In the genomic region with DNA sequence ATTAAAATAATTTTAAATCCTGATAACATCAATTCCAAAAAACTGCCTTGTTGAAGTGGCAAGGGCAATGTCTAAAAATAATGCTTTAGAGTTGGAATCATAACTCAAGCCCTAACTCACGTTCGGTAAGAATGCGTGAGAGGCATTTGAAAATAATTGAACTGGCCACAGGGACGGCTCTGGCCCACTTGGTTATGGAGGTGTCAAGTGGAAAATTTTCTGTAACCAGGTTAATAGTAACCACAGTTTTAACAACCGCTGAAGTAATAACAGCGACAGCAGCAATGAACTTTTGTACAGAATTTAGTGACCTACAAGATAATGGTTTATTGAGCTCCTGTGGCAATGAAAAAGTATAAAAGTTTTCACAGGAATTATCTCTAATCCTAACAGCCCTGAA, we compare ENCODE assay signal across 10 cellular contexts.
DNase-seq lines count a peak whose midpoint lies in the region; ATAC-seq and TF ChIP-seq lines count a peak whose summit lies in the region.
"Had no signal": no experiment of that assay in that cellular context is flagged by ENCODE, and none has a peak within 500 bp of the region (broad histone marks: within the 10 kb centered on the region; RNA-seq: fewer than 3 reads in every experiment).

No MANE protein-coding gene starts in this region.

- H4K8ac ChIP-seq in mesendoderm (ENCODE audit: low read depth, low read length) = no peak overlapping the region

- 46 to 47% methylated on average over 6 of the region's 6 CpGs for WGBS in body of pancreas, 2 donors
- WGBS in mesendoderm (ENCODE audit: extremely low coverage, insufficient coverage, low lambda C conversion rate) = no CpG with 5 or more reads among the region's 6 CpGs

- peak overlapping the region; percentile 97 for H3K27ac Mint-ChIP-seq in activated naive CD4-positive, alpha-beta T cell treated with anti-CD3 and anti-CD28 coated beads for 36 hours

- H2BK5ac ChIP-seq in mesendoderm (ENCODE audit: low read length) = no peak overlapping the region

- H3K4me3 Mint-ChIP-seq in activated naive CD4-positive, alpha-beta T cell treated with anti-CD3 and anti-CD28 coated beads for 36 hours = peak overlapping the region; percentile 77

- H3K4ac ChIP-seq in mesendoderm (ENCODE audit: low read depth, low read length) = no peak overlapping the region

- H3K4me3 ChIP-seq in body of pancreas (no peak overlapping the region), mesendoderm (ENCODE audit: low read length) (no peak overlapping the region), upper lobe of right lung (peak overlapping the region; percentile 32)

- H3K9ac ChIP-seq in mesendoderm (ENCODE audit: low read length) = no peak overlapping the region

- peaks cover 17% of the 10 kb centered on the region for H3K79me1 ChIP-seq in mesendoderm (ENCODE audit: low read length)

- H3K9me3 Mint-ChIP-seq in activated naive CD4-positive, alpha-beta T cell treated with anti-CD3 and anti-CD28 coated beads for 36 hours = no peaks in the 10 kb centered on the region

- H3K36me3 ChIP-seq in body of pancreas (replicated peaks in 1 of 2; ENCODE audit: insufficient read depth in 1 of 2, low read depth in 2 of 2) = no peaks in the 10 kb centered on the region
- H3K36me3 ChIP-seq in mesendoderm (ENCODE audit: control insufficient read depth, insufficient read depth, low read length) = no peaks in the 10 kb centered on the region
- peaks cover 14% of the 10 kb centered on the region for H3K36me3 ChIP-seq in upper lobe of right lung

- peaks cover 82% of the 10 kb centered on the region for H3K36me3 Mint-ChIP-seq in activated naive CD4-positive, alpha-beta T cell treated with anti-CD3 and anti-CD28 coated beads for 36 hours (ENCODE audit: low read depth)

- no peak overlapping the region for H3K23ac ChIP-seq in mesendoderm (ENCODE audit: low read length)

- DNase-seq in activated naive CD4-positive, alpha-beta T cell treated with anti-CD3 and anti-CD28 coated beads for 36 hours = no peak
- no peak for DNase-seq in activated naive CD4-positive, alpha-beta T cell treated with anti-CD3 and anti-CD28 coated beads, Interleukin-2, amount 50 U/mL, for 16 hours
- DNase-seq in body of pancreas (no peak), mesendoderm (no peak), upper lobe of right lung (no peak), NCI-H1105 treated with DMSO at 0.1 percent for 48 hours (lab: John Stamatoyannopoulos, UW) (no peak)
- DNase-seq: AML-193 had no signal

- TF ChIP-seq CTCF in body of pancreas (IDR thresholded peaks at IDR 0.05) = no peak
- TF ChIP-seq CTCF in upper lobe of right lung (IDR thresholded peaks at IDR 0.05) = no peak

- ATAC-seq in body of pancreas = no peak
- ATAC-seq in upper lobe of right lung = no peak
- ATAC-seq in HG02840 (IDR thresholded peaks at IDR 0.05; ENCODE audit: low FRiP score, unreplicated experiment) = no peak
- ATAC-seq in esophagus mucosa = no peak

- intact Hi-C loops in activated naive CD4-positive, alpha-beta T cell treated with anti-CD3 and anti-CD28 coated beads for 36 hours (cut with micrococcal nuclease) = loop anchor here (1.0 to 5.0 kb wide), 7 partner anchors 15 to 335 kb away; no protein-coding TSS in a partner anchor
- intact Hi-C loops in body of pancreas (cut with DNase I) = no loop called here
- intact Hi-C loops in upper lobe of right lung (cut with DNase I) = no loop called here

- H3K4me1 Mint-ChIP-seq in activated naive CD4-positive, alpha-beta T cell treated with anti-CD3 and anti-CD28 coated beads for 36 hours (ENCODE audit: low read depth) = peaks cover 88% of the 10 kb centered on the region

- H3K27ac ChIP-seq in body of pancreas (peak overlapping the region in 3 of 4 donors; percentile 75 to 83 (median 80)), mesendoderm (ENCODE audit: low read depth, low read length) (no peak overlapping the region), upper lobe of right lung (peak overlapping the region; percentile 73)

- H3K18ac ChIP-seq in mesendoderm (ENCODE audit: low read length) = no peak overlapping the region

- H3K56ac ChIP-seq in mesendoderm (ENCODE audit: low read length) = no peak overlapping the region

- CTCF ChIA-PET in activated naive CD4-positive, alpha-beta T cell treated with anti-CD3 and anti-CD28 coated beads for 36 hours (lab: Charles Lee) = interaction anchor here (0.7 to 8.4 kb wide), 6 partner anchors 12 to 122 kb away, joined by 3 to 68 read pairs (median 6); no protein-coding TSS in a partner anchor

- H3K79me2 ChIP-seq in mesendoderm (ENCODE audit: control insufficient read depth, insufficient read depth, low read length) = peaks cover 2% of the 10 kb centered on the region

- no peak overlapping the region for H2AK5ac ChIP-seq in mesendoderm (ENCODE audit: low read length)

- H3K27me3 ChIP-seq in body of pancreas = no peaks in the 10 kb centered on the region
- no peaks in the 10 kb centered on the region for H3K27me3 ChIP-seq in mesendoderm (ENCODE audit: insufficient read depth, low read length, poor library complexity)
- H3K27me3 ChIP-seq in upper lobe of right lung = no peaks in the 10 kb centered on the region
- H3K27me3 ChIP-seq: MG63 had no signal

- no peak for TF ChIP-seq POLR2A in body of pancreas (IDR thresholded peaks at IDR 0.05)

- H3K9me3 ChIP-seq in body of pancreas (no peaks in the 10 kb centered on the region), upper lobe of right lung (no peaks in the 10 kb centered on the region)
- H3K9me3 ChIP-seq: MG63 had no signal

- H3K27me3 Mint-ChIP-seq in activated naive CD4-positive, alpha-beta T cell treated with anti-CD3 and anti-CD28 coated beads for 36 hours (ENCODE audit: low read depth) = no peaks in the 10 kb centered on the region

- H3K4me1 ChIP-seq in body of pancreas = peaks cover 31% of the 10 kb centered on the region
- H3K4me1 ChIP-seq in mesendoderm (ENCODE audit: control insufficient read depth, low read depth, low read length) = peaks cover 2% of the 10 kb centered on the region
- H3K4me1 ChIP-seq in upper lobe of right lung = peaks cover 97% of the 10 kb centered on the region

- H4K5ac ChIP-seq in mesendoderm (ENCODE audit: low read length) = no peak overlapping the region

- no peak overlapping the region for H3K4me2 ChIP-seq in mesendoderm (ENCODE audit: low read length)

- H2BK120ac ChIP-seq in mesendoderm (ENCODE audit: low read depth, low read length) = no peak overlapping the region

- peak overlapping the region; percentile 20 for H2BK15ac ChIP-seq in mesendoderm (replicated peaks; ENCODE audit: low read depth)
